In genomic region chr12:52023976-52024688, GRCh38 we compare ENCODE assay signal across 8 cellular contexts. TPM values are rescaled to one million over a fixed set of nuclear protein-coding genes. Genes with fewer than 3 reads are reported as not detected.
DNase-seq lines count a peak whose midpoint lies in the region; ATAC-seq and TF ChIP-seq lines count a peak whose summit lies in the region.

No MANE protein-coding gene starts in this region.

- H3K27me3 ChIP-seq in ACC112 (ENCODE audit: insufficient read depth, low read length) (no peaks in the 10 kb centered on the region), HL-60 (ENCODE audit: insufficient read depth, poor library complexity, severe bottlenecking) (no peaks in the 10 kb centered on the region), muscle layer of colon (ENCODE audit: control insufficient read depth in 1 of 2, insufficient read depth in 2 of 2, low read length in 2 of 2) (peaks cover 0 to 5% of the 10 kb centered on the region in 2 donors)

- ATAC-seq in HG02970 (IDR thresholded peaks at IDR 0.05; ENCODE audit: low FRiP score, unreplicated experiment) (no peak), sciatic nerve (no peak)

- DNase-seq in HL-60 (ENCODE audit: low read depth in 1 of 2, low spot score in 1 of 2), result no peak
- no peak for DNase-seq in HEK293T (ENCODE audit: extremely low spot score)
- no peak for DNase-seq in SHP77 treated with DMSO at 0.1 percent for 48 hours (lab: John Stamatoyannopoulos, UW)
- DNase-seq in sciatic nerve (ENCODE audit: low spot score), result no peak

- H3K36me3 ChIP-seq in ACC112 (ENCODE audit: insufficient read depth, low read length) (no peaks in the 10 kb centered on the region), muscle layer of colon (ENCODE audit: insufficient read depth, low read length) (no peaks in the 10 kb centered on the region)

- no peak overlapping the region for H3K9ac ChIP-seq in muscle layer of colon (ENCODE audit: low read length)

- H3K27me3 Mint-ChIP-seq in brain, result peaks cover 16% of the 10 kb centered on the region

- H3K9me3 Mint-ChIP-seq in brain, result peaks cover 0 to 4% (median 0%) of the 10 kb centered on the region in 5 experiments

- POLR2A ChIA-PET in HEK293T (lab: Yijun Ruan, JAX), result interaction anchor here (0.8 to 2.0 kb wide), 7 partner anchors 13 to 61 kb away, joined by 3 to 23 read pairs (median 6); partner anchors contain the start of gene ATG101

- no peaks in the 10 kb centered on the region for H3K36me3 Mint-ChIP-seq in brain

- TF ChIP-seq CTCF in HL-60 (IDR thresholded peaks at IDR 0.05; ENCODE audit: insufficient read depth, low read length), result no peak
- TF ChIP-seq CTCF in brain (conservative IDR thresholded peaks at IDR 0.05), result peak; percentile 54 to 56

- H3K4me3 ChIP-seq in ACC112 (ENCODE audit: low read depth, low read length) (peak overlapping the region; percentile 71), HL-60 (replicated peaks; ENCODE audit: insufficient read depth, low read length) (peak overlapping the region; percentile 51), muscle layer of colon (ENCODE audit: low read depth in 1 of 2, low read length in 2 of 2) (peak overlapping the region; percentile 39 to 41)

- H3K4me3 Mint-ChIP-seq in brain, result peak overlapping the region; percentile 79 to 84 (median 82)

- H2AFZ ChIP-seq in ACC112 (ENCODE audit: low read length, unreplicated experiment), result peak overlapping the region; percentile 20

- H3K9me3 ChIP-seq in muscle layer of colon (ENCODE audit: low read length), result no peaks in the 10 kb centered on the region

- H3K4me1 ChIP-seq in ACC112 (ENCODE audit: control insufficient read depth, insufficient read depth, low read length, unreplicated experiment), result peaks cover 5% of the 10 kb centered on the region
- H3K4me1 ChIP-seq in muscle layer of colon (ENCODE audit: insufficient read depth, low read length), result peaks cover 45% of the 10 kb centered on the region

- CTCF ChIA-PET in HEK293T (lab: Yijun Ruan, JAX), result interaction anchor here (0.5 to 9.7 kb wide), 20 partner anchors 9 to 1324 kb away, joined by 3 to 99 read pairs (median 4); partner anchors contain the start of gene ATG101

- H3K27ac Mint-ChIP-seq in brain, result peak overlapping the region; percentile 61 to 96 (median 83)

- no peaks in the 10 kb centered on the region for H3K79me2 ChIP-seq in ACC112 (ENCODE audit: control insufficient read depth, insufficient read depth, low read length, unreplicated experiment)

- intact Hi-C loops in sciatic nerve (cut with DNase I), result no loop called here

- no peak overlapping the region for H3K27ac ChIP-seq in ACC112 (ENCODE audit: low read depth, low read length)
- H3K27ac ChIP-seq in HL-60 (replicated peaks), result peak overlapping the region; percentile 80
- H3K27ac ChIP-seq in muscle layer of colon (ENCODE audit: low read depth, low read length), result no peak overlapping the region

- peaks cover 51% of the 10 kb centered on the region for H3K4me1 Mint-ChIP-seq in brain

TF ChIP-seq in HEK293T, 16 proteins besides CTCF, POLR2A, EP300 and RAD21:
- TF ChIP-seq FOXK2 (IDR thresholded peaks at IDR 0.05) (no peak), FOXM1 (IDR thresholded peaks at IDR 0.05; ENCODE audit: borderline replicate concordance) (no peak), ZNF384 (IDR thresholded peaks at IDR 0.05) (no peak), SP1 (IDR thresholded peaks at IDR 0.05) (no peak), CTBP1 (IDR thresholded peaks at IDR 0.05; ENCODE audit: borderline replicate concordance) (no peak), ARNT (IDR thresholded peaks at IDR 0.05) (no peak), ELF4 (IDR thresholded peaks at IDR 0.05) (no peak), TARDBP (IDR thresholded peaks at IDR 0.05) (no peak), LEF1 (IDR thresholded peaks at IDR 0.05; ENCODE audit: borderline replicate concordance) (no peak), BHLHE40 (IDR thresholded peaks at IDR 0.05; ENCODE audit: borderline replicate concordance) (no peak), SUZ12 (IDR thresholded peaks at IDR 0.05) (no peak)

RNA-seq across cellular contexts. Expression of gene TAMALIN, which starts 17.4 kb away (rescaled TPM):
- polyA plus RNA-seq in brain (ENCODE audit: insufficient read depth, low read depth, low replicate concordance), result 41.5 TPM
- 124 TPM for total RNA-seq in sciatic nerve

RNA-seq across cellular contexts. Expression of gene NR4A1, which starts 27.1 kb away (rescaled TPM):
- polyA plus RNA-seq in brain (ENCODE audit: insufficient read depth, low read depth, low replicate concordance), result 26.2 TPM
- total RNA-seq in sciatic nerve, result 688 TPM

RNA-seq across cellular contexts. Expression of gene ATG101, which starts 45.6 kb away (rescaled TPM):
- 52.5 TPM for polyA plus RNA-seq in brain (ENCODE audit: insufficient read depth, low read depth, low replicate concordance)
- total RNA-seq in sciatic nerve, result 28.2 TPM

RNA-seq across cellular contexts. Expression of gene SMIM41, which starts 55.4 kb away (rescaled TPM):
- polyA plus RNA-seq in brain (ENCODE audit: insufficient read depth, low read depth, low replicate concordance), result not detected
- 12.4 TPM for total RNA-seq in sciatic nerve
